Comparison of ENCODE assay signal across 19 cellular contexts in genomic region chr19:37947778-37948177, GRCh38. TPM values are rescaled to one million over a fixed set of nuclear protein-coding genes. Genes with fewer than 3 reads are reported as not detected.
DNase-seq lines count a peak whose midpoint lies in the region; ATAC-seq and TF ChIP-seq lines count a peak whose summit lies in the region.
"Had no signal": no experiment of that assay in that cellular context is flagged by ENCODE, and none has a peak within 500 bp of the region (broad histone marks: within the 10 kb centered on the region; RNA-seq: fewer than 3 reads in every experiment).

No MANE protein-coding gene starts in this region.

- H3K9me3 Mint-ChIP-seq in brain (peaks cover 0 to 8% (median 3%) of the 10 kb centered on the region in 5 experiments), neural crest cell (no peaks in the 10 kb centered on the region), endodermal cell (no peaks in the 10 kb centered on the region)
- H3K9me3 Mint-ChIP-seq in activated CD8-positive, alpha-beta T cell treated with anti-CD3 and anti-CD28 coated beads for 36 hours: no peaks in the 10 kb centered on the region
- H3K9me3 Mint-ChIP-seq: CD8-positive, alpha-beta T cell had no signal

- 91 to 93% methylated on average over 5 of the region's 5 CpGs for WGBS in endodermal cell (ENCODE audit: insufficient coverage in 1 of 2, insufficient read length in 1 of 2), 2 experiments

- no peaks in the 10 kb centered on the region for H3K9me3 ChIP-seq in cardiac muscle cell (ENCODE audit: low read depth)
- H3K9me3 ChIP-seq in endodermal cell (ENCODE audit: control insufficient read depth, low read length): no peaks in the 10 kb centered on the region
- H3K9me3 ChIP-seq in SJCRH30 (replicated peaks): no peaks in the 10 kb centered on the region
- H3K9me3 ChIP-seq: BLaER1 had no signal

- H3K4me3 Mint-ChIP-seq in brain: no peak overlapping the region
- no peak overlapping the region for H3K4me3 Mint-ChIP-seq in neural crest cell
- H3K4me3 Mint-ChIP-seq in endodermal cell: no peak overlapping the region
- H3K4me3 Mint-ChIP-seq in activated CD8-positive, alpha-beta T cell treated with anti-CD3 and anti-CD28 coated beads for 36 hours: no peak overlapping the region
- H3K4me3 Mint-ChIP-seq: CD8-positive, alpha-beta T cell had no signal

- POLR2A ChIA-PET in activated CD8-positive, alpha-beta T cell treated with anti-CD3 and anti-CD28 coated beads for 36 hours (lab: Charles Lee): no interaction called here

- H3K36me3 ChIP-seq in cardiac muscle cell: no peaks in the 10 kb centered on the region
- H3K36me3 ChIP-seq in endodermal cell (ENCODE audit: control insufficient read depth, insufficient read depth, low read length): no peaks in the 10 kb centered on the region
- 0 out of 2 replicates have a peak, but pooled peaks cover 3% of the 10 kb centered on the region for H3K36me3 ChIP-seq in SJCRH30

- no peaks in the 10 kb centered on the region for H3K27me3 ChIP-seq in cardiac muscle cell
- no peaks in the 10 kb centered on the region for H3K27me3 ChIP-seq in endodermal cell (ENCODE audit: control insufficient read depth, insufficient read depth, low read length, poor library complexity, severe bottlenecking)
- no peaks in the 10 kb centered on the region for H3K27me3 ChIP-seq in SJCRH30
- H3K27me3 ChIP-seq: BLaER1 had no signal

- peak overlapping the region in 4 of 5 experiments; percentile 56 to 81 (median 73) for H3K27ac Mint-ChIP-seq in brain
- peak overlapping the region; percentile 70 for H3K27ac Mint-ChIP-seq in neural crest cell (ENCODE audit: unreplicated experiment)
- no peak overlapping the region for H3K27ac Mint-ChIP-seq in endodermal cell
- H3K27ac Mint-ChIP-seq in activated CD8-positive, alpha-beta T cell treated with anti-CD3 and anti-CD28 coated beads for 36 hours: no peak overlapping the region
- H3K27ac Mint-ChIP-seq: CD8-positive, alpha-beta T cell had no signal

- H3K9ac ChIP-seq in endodermal cell (ENCODE audit: extremely low read depth, low read length, poor library complexity, severe bottlenecking): no peak overlapping the region
- H3K9ac ChIP-seq: BLaER1 had no signal

- intact Hi-C loops in left cardiac atrium (cut with DNase I): no loop called here
- intact Hi-C loops in activated CD8-positive, alpha-beta T cell treated with anti-CD3 and anti-CD28 coated beads for 36 hours (cut with micrococcal nuclease): no loop called here

- DNase-seq in cardiac muscle cell (ENCODE audit: low read depth in 1 of 2, low spot score in 1 of 2) (no peak), left cardiac atrium (no peak), neural crest cell (ENCODE audit: low read depth, low spot score) (no peak), endodermal cell (no peak), SJCRH30 (no peak)
- DNase-seq in activated CD8-positive, alpha-beta T cell treated with anti-CD3 and anti-CD28 coated beads for 36 hours: no peak
- DNase-seq: 8988T; CD8-positive, alpha-beta T cell; DMS79; HCEC 1CT; NCI-H1436; NCI-H2029; NCI-H2171; NCI-H446; NCI-H69 had no signal

- no peak overlapping the region for H3K4me3 ChIP-seq in cardiac muscle cell
- no peak overlapping the region for H3K4me3 ChIP-seq in endodermal cell (ENCODE audit: low read length)
- no peak overlapping the region for H3K4me3 ChIP-seq in SJCRH30
- H3K4me3 ChIP-seq: BLaER1, K562 had no signal

- H3K4me1 ChIP-seq in cardiac muscle cell (ENCODE audit: low read depth) (peaks cover 11% of the 10 kb centered on the region), endodermal cell (ENCODE audit: control insufficient read depth, insufficient read depth, low read length) (no peaks in the 10 kb centered on the region), SJCRH30 (no peaks in the 10 kb centered on the region)

- H3K27me3 Mint-ChIP-seq in brain (peaks cover 5% of the 10 kb centered on the region), neural crest cell (ENCODE audit: low read depth) (no peaks in the 10 kb centered on the region), endodermal cell (ENCODE audit: insufficient read depth) (no peaks in the 10 kb centered on the region)
- no peaks in the 10 kb centered on the region for H3K27me3 Mint-ChIP-seq in activated CD8-positive, alpha-beta T cell treated with anti-CD3 and anti-CD28 coated beads for 36 hours

- ATAC-seq in left cardiac atrium: no peak
- no peak for ATAC-seq in activated CD8-positive, alpha-beta T cell treated with anti-CD3 and anti-CD28 coated beads for 36 hours
- ATAC-seq in HG03025 (IDR thresholded peaks at IDR 0.05; ENCODE audit: low FRiP score, unreplicated experiment): no peak
- ATAC-seq: CD8-positive, alpha-beta T cell; K562 had no signal

- CTCF ChIA-PET in activated CD8-positive, alpha-beta T cell treated with anti-CD3 and anti-CD28 coated beads for 36 hours (lab: Charles Lee): no interaction called here

- peaks cover 9% of the 10 kb centered on the region for H3K4me1 Mint-ChIP-seq in brain
- peaks cover 16% of the 10 kb centered on the region for H3K4me1 Mint-ChIP-seq in neural crest cell
- H3K4me1 Mint-ChIP-seq in endodermal cell: peaks cover 2% of the 10 kb centered on the region
- no peaks in the 10 kb centered on the region for H3K4me1 Mint-ChIP-seq in activated CD8-positive, alpha-beta T cell treated with anti-CD3 and anti-CD28 coated beads for 36 hours (ENCODE audit: low read depth)

- H3K36me3 Mint-ChIP-seq in brain: peaks cover 14% of the 10 kb centered on the region
- H3K36me3 Mint-ChIP-seq in neural crest cell (ENCODE audit: low read depth): no peaks in the 10 kb centered on the region
- peaks cover 8% of the 10 kb centered on the region for H3K36me3 Mint-ChIP-seq in endodermal cell (ENCODE audit: low read depth)
- H3K36me3 Mint-ChIP-seq in activated CD8-positive, alpha-beta T cell treated with anti-CD3 and anti-CD28 coated beads for 36 hours (ENCODE audit: low read depth): peaks cover 3% of the 10 kb centered on the region

- no peak for TF ChIP-seq CTCF in cardiac muscle cell (IDR thresholded peaks at IDR 0.05; ENCODE audit: low read depth, low read length)
- TF ChIP-seq CTCF in brain (conservative IDR thresholded peaks at IDR 0.05): no peak
- no peak for TF ChIP-seq CTCF in neural crest cell (conservative IDR thresholded peaks at IDR 0.05)
- TF ChIP-seq CTCF in endodermal cell (conservative IDR thresholded peaks at IDR 0.05): no peak
- no peak for TF ChIP-seq CTCF in activated CD8-positive, alpha-beta T cell treated with anti-CD3 and anti-CD28 coated beads for 36 hours (IDR thresholded peaks at IDR 0.05)

- peak overlapping the region; percentile 16 for H3K27ac ChIP-seq in cardiac muscle cell
- H3K27ac ChIP-seq in endodermal cell (ENCODE audit: low read depth, low read length): no peak overlapping the region
- H3K27ac ChIP-seq in SJCRH30: no peak overlapping the region
- H3K27ac ChIP-seq: BLaER1 had no signal

RNA-seq across cellular contexts. Expression of gene SIPA1L3, which starts 40.8 kb away (rescaled TPM):
- 16.4 and 30.3 TPM in 2 replicates for total RNA-seq in cardiac muscle cell
- 9.3 and 18.4 TPM in 2 replicates for polyA plus RNA-seq in cardiac muscle cell
- 1 to 10 TPM; 9.8 to 10.0 TPM for total RNA-seq in left cardiac atrium
- polyA plus RNA-seq in brain (ENCODE audit: insufficient read depth, low read depth, low replicate concordance): 11.2 TPM
- 41.2 and 44.0 TPM in 2 replicates for total RNA-seq in neural crest cell
- total RNA-seq in endodermal cell: 10 to 100 TPM; 42.8 to 48.2 TPM
- polyA plus RNA-seq in endodermal cell (2013, experiment 1 of 2): 11.8 TPM
- polyA plus RNA-seq in endodermal cell (2013, experiment 2 of 2): 11.8 TPM
- total RNA-seq in activated CD8-positive, alpha-beta T cell treated with anti-CD3 and anti-CD28 coated beads for 36 hours: 1 to 10 TPM; 8.9 to 9.8 TPM
- total RNA-seq in SJCRH30 (2014; rRNA removed; shearing (Covaris generic)): 17.8 and 19.8 TPM in 2 replicates

RNA-seq across cellular contexts. Expression of gene WDR87, which starts 41.4 kb away (rescaled TPM):
- not detected in 2 replicates for total RNA-seq in cardiac muscle cell
- 0.17 TPM in 1 of 2 replicates, not detected in the other for polyA plus RNA-seq in cardiac muscle cell
- not detected for total RNA-seq in left cardiac atrium
- polyA plus RNA-seq in brain (ENCODE audit: insufficient read depth, low read depth, low replicate concordance): not detected
- not detected in 2 replicates for total RNA-seq in neural crest cell
- not detected for total RNA-seq in endodermal cell
- not detected for polyA plus RNA-seq in endodermal cell (2013, experiment 1 of 2)
- not detected for polyA plus RNA-seq in endodermal cell (2013, experiment 2 of 2)
- not detected for total RNA-seq in activated CD8-positive, alpha-beta T cell treated with anti-CD3 and anti-CD28 coated beads for 36 hours
- not detected in 2 replicates for total RNA-seq in SJCRH30 (2014; rRNA removed; shearing (Covaris generic))
- total RNA-seq: CD8-positive, alpha-beta T cell; K562 had no signal
- polyA plus RNA-seq: K562 had no signal

Comparison
In these comparisons a context has a peak if more than half of its experiments do, and no peak if none do; other contexts are left out.
1. H3K27ac Mint-ChIP-seq: peak in brain (4 of 5) and neural crest cell (single experiment); none in endodermal cell (single experiment) and activated CD8-positive, alpha-beta T cell treated with anti-CD3 and anti-CD28 coated beads for 36 hours (single experiment).